20 cellular contexts compared by ENCODE assay signal in genomic region chr19:46980756-46981155, GRCh38. TPM values are rescaled to one million over a fixed set of nuclear protein-coding genes. Genes with fewer than 3 reads are reported as not detected.
A peak's percentile ranks its signal among the peaks of the same experiment; 100 is the strongest.
DNase-seq lines count a peak whose midpoint lies in the region; ATAC-seq and TF ChIP-seq lines count a peak whose summit lies in the region.
"Had no signal": no experiment of that assay in that cellular context is flagged by ENCODE, and none has a peak within 500 bp of the region (broad histone marks: within the 10 kb centered on the region; RNA-seq: fewer than 3 reads in every experiment).

No MANE protein-coding gene starts in this region.

- peak overlapping the region; percentile 13; the same call in 1 of the 2 replicates for H4K5ac ChIP-seq in IMR-90 (ENCODE audit: low read depth, low read length)

- no peaks in the 10 kb centered on the region for H3K9me3 ChIP-seq in IMR-90 (ENCODE audit: control insufficient read depth, insufficient read depth, low read length)
- no peaks in the 10 kb centered on the region for H3K9me3 ChIP-seq in parathyroid adenoma (ENCODE audit: control insufficient read depth, low read length)
- H3K9me3 ChIP-seq: body of pancreas, esophagus muscularis mucosa had no signal

- peaks cover 44% of the 10 kb centered on the region for H4K20me1 ChIP-seq in IMR-90 (ENCODE audit: insufficient read depth, low read length)

- intact Hi-C loops in IMR-90 (cut with micrococcal nuclease) = no loop called here

- in situ Hi-C loops in IMR-90 (cut with MboI; ENCODE audit: low sequenced_read_pairs) = no loop called here

- no peak for TF ChIP-seq RAD21 in IMR-90 (IDR thresholded peaks at IDR 0.05; ENCODE audit: low read length)

- no peak overlapping the region for H3K4me3 ChIP-seq in IMR-90 (ENCODE audit: insufficient read depth, low read depth, low read length)
- no peak overlapping the region for H3K4me3 ChIP-seq in coronary artery
- peak overlapping the region; percentile 6 for H3K4me3 ChIP-seq in parathyroid adenoma (ENCODE audit: low read depth, low read length)
- H3K4me3 ChIP-seq: body of pancreas, esophagus muscularis mucosa, lung had no signal

- H2BK20ac ChIP-seq in IMR-90 (ENCODE audit: low read depth, low read length) = no peak overlapping the region

- no peak overlapping the region for H3K56ac ChIP-seq in IMR-90 (ENCODE audit: extremely low read depth, insufficient read depth, low read length)

- dilution Hi-C loops in IMR-90 (cut with HindIII; ENCODE audit: low sequenced_read_pairs, unreplicated experiment) = no loop called here

- no peak for TF ChIP-seq POLR2A in IMR-90 (IDR thresholded peaks at IDR 0.05; ENCODE audit: low read depth, low read length)

- H3K9ac ChIP-seq in IMR-90 (ENCODE audit: low read depth, low read length) = no peak overlapping the region
- H3K9ac ChIP-seq in parathyroid adenoma = no peak overlapping the region

- peaks cover 36% of the 10 kb centered on the region for H3K79me2 ChIP-seq in parathyroid adenoma

- no peak overlapping the region for H2AK9ac ChIP-seq in IMR-90 (replicated peaks; ENCODE audit: low read depth, low read length, poor library complexity)

- peak overlapping the region; percentile 0 for H3K4ac ChIP-seq in IMR-90 (ENCODE audit: low read depth, low read length)

- peak overlapping the region; percentile 54; the same call in 1 of the 2 replicates for H2AK5ac ChIP-seq in IMR-90 (ENCODE audit: low read depth, low read length)

- no peaks in the 10 kb centered on the region for H3K27me3 Mint-ChIP-seq in activated T-cell treated with anti-CD3 and anti-CD28 coated beads, Interleukin-2, amount 50 U/mL, for 24 hours
- no peaks in the 10 kb centered on the region for H3K27me3 Mint-ChIP-seq in activated T-cell treated with anti-CD3 and anti-CD28 coated beads, Interleukin-2, amount 50 U/mL, for 4 hours (ENCODE audit: low read depth)
- H3K27me3 Mint-ChIP-seq: activated B cell treated with CpG ODN at 0.5 μM for 24 hours; activated CD8-positive, alpha-beta memory T cell treated with anti-CD3 and anti-CD28 coated beads, Interleukin-2, amount 10 ng/mL, durations not matched to agents 7 days and 5 days; naive thymus-derived CD4-positive, alpha-beta T cell had no signal

- H3K18ac ChIP-seq in IMR-90 (ENCODE audit: low read depth, low read length) = no peak overlapping the region

- H3K4me3 Mint-ChIP-seq in activated T-cell treated with anti-CD3 and anti-CD28 coated beads, Interleukin-2, amount 50 U/mL, for 24 hours = no peak overlapping the region
- no peak overlapping the region for H3K4me3 Mint-ChIP-seq in activated T-cell treated with anti-CD3 and anti-CD28 coated beads, Interleukin-2, amount 50 U/mL, for 4 hours
- H3K4me3 Mint-ChIP-seq: activated B cell treated with CpG ODN at 0.5 μM for 24 hours; activated CD8-positive, alpha-beta memory T cell treated with anti-CD3 and anti-CD28 coated beads, Interleukin-2, amount 10 ng/mL, durations not matched to agents 7 days and 5 days had no signal

- no peak overlapping the region; the same call in 1 of the 2 replicates for H2BK120ac ChIP-seq in IMR-90 (ENCODE audit: low read depth, low read length)

- H3K4me2 ChIP-seq in IMR-90 (ENCODE audit: low read depth, low read length) (no peak overlapping the region), parathyroid adenoma (ENCODE audit: low read length) (peak overlapping the region; percentile 36)

- H3K23ac ChIP-seq in IMR-90 (ENCODE audit: low read depth, low read length) = peak overlapping the region; percentile 61; the same call in 1 of the 2 replicates

- no peak overlapping the region for H2BK5ac ChIP-seq in IMR-90 (ENCODE audit: low read depth, low read length, poor library complexity, severe bottlenecking)

- no peaks in the 10 kb centered on the region for H3K9me3 Mint-ChIP-seq in activated T-cell treated with anti-CD3 and anti-CD28 coated beads, Interleukin-2, amount 50 U/mL, for 24 hours
- H3K9me3 Mint-ChIP-seq in activated T-cell treated with anti-CD3 and anti-CD28 coated beads, Interleukin-2, amount 50 U/mL, for 4 hours = no peaks in the 10 kb centered on the region
- H3K9me3 Mint-ChIP-seq: activated B cell treated with CpG ODN at 0.5 μM for 24 hours; naive thymus-derived CD4-positive, alpha-beta T cell had no signal

- H3K27me3 ChIP-seq in IMR-90 (ENCODE audit: control insufficient read depth, insufficient read depth, low read length) (no peaks in the 10 kb centered on the region), parathyroid adenoma (ENCODE audit: control insufficient read depth, insufficient read depth, low read length) (no peaks in the 10 kb centered on the region)
- H3K27me3 ChIP-seq: body of pancreas, esophagus muscularis mucosa had no signal

- POLR2A ChIA-PET in IMR-90 (lab: Charles Lee; ENCODE audit: unreplicated experiment) = no interaction called here

- no peak overlapping the region for H4K91ac ChIP-seq in IMR-90 (ENCODE audit: insufficient read depth, low read depth, low read length)

- no CpG with 5 or more reads among the region's 3 CpGs for WGBS in IMR-90 (ENCODE audit: extremely low coverage in 2 of 2, insufficient read length in 1 of 2), 2 experiments

- H3K27ac ChIP-seq in IMR-90 (ENCODE audit: insufficient read depth, low read length) = no peak overlapping the region
- peak overlapping the region; percentile 50 to 52 for H3K27ac ChIP-seq in coronary artery
- no peak overlapping the region for H3K27ac ChIP-seq in parathyroid adenoma

- peaks cover 39 to 83% of the 10 kb centered on the region in 2 experiments for H3K79me1 ChIP-seq in IMR-90 (ENCODE audit: low read depth in 1 of 2, low read length in 2 of 2)

- peaks cover 44% of the 10 kb centered on the region for H3K9me1 ChIP-seq in IMR-90 (ENCODE audit: insufficient read depth, low read length)

- no peak overlapping the region for H3K14ac ChIP-seq in IMR-90 (replicated peaks; ENCODE audit: low read depth, low read length)

- H3K4me1 Mint-ChIP-seq in activated T-cell treated with anti-CD3 and anti-CD28 coated beads, Interleukin-2, amount 50 U/mL, for 24 hours (ENCODE audit: low read depth) = peaks cover 31% of the 10 kb centered on the region
- H3K4me1 Mint-ChIP-seq in activated T-cell treated with anti-CD3 and anti-CD28 coated beads, Interleukin-2, amount 50 U/mL, for 4 hours (ENCODE audit: low read depth) = peaks cover 35% of the 10 kb centered on the region

- TF ChIP-seq CTCF in IMR-90 (conservative IDR thresholded peaks at IDR 0.05; ENCODE audit: low read depth, low read length) (no peak), coronary artery (IDR thresholded peaks at IDR 0.05) (no peak), parathyroid adenoma (IDR thresholded peaks at IDR 0.05) (no peak)

- DNase-seq in activated T-cell treated with anti-CD3 and anti-CD28 coated beads, Interleukin-2, amount 50 U/mL, for 24 hours = no peak
- no peak for DNase-seq in activated T-cell treated with anti-CD3 and anti-CD28 coated beads, Interleukin-2, amount 50 U/mL, for 4 hours
- no peak for DNase-seq in IMR-90
- DNase-seq in coronary artery (ENCODE audit: low spot score) = no peak
- no peak for DNase-seq in SIG-M5 treated with dmso at 0.1 percent for 504 hours (lab: John Stamatoyannopoulos, UW; ENCODE audit: unreplicated experiment)
- DNase-seq in MV-4-11 (lab: John Stamatoyannopoulos, UW) = no peak
- DNase-seq: activated B cell treated with CpG ODN at 0.5 μM for 24 hours; activated CD8-positive, alpha-beta memory T cell treated with anti-CD3 and anti-CD28 coated beads, Interleukin-2, amount 10 ng/mL, durations not matched to agents 7 days and 5 days; activated naive CD4-positive, alpha-beta T cell treated with Interleukin-2 at 50 U/mL for 16 hours; body of pancreas; naive thymus-derived CD4-positive, alpha-beta T cell; NCI-H187 treated with DMSO at 0.1 percent for 48 hours; NCI-H446; Right ventricle myocardium superior; stimulated activated CD4-positive, alpha-beta T cell treated with anti-CD3 and anti-CD28 coated beads, Interleukin-15, amount 100 ng/mL, for 24 hours; stimulated activated naive CD8-positive, alpha-beta T cell treated with anti-CD3 and anti-CD28 coated beads, Interleukin-15, Interleukin-2, amounts not matched to agents 100 U/mL and 50 U/mL, for 24 hours had no signal

- peak overlapping the region; percentile 47 for H3K27ac Mint-ChIP-seq in activated T-cell treated with anti-CD3 and anti-CD28 coated beads, Interleukin-2, amount 50 U/mL, for 24 hours
- H3K27ac Mint-ChIP-seq: activated B cell treated with CpG ODN at 0.5 μM for 24 hours; activated CD8-positive, alpha-beta memory T cell treated with anti-CD3 and anti-CD28 coated beads, Interleukin-2, amount 10 ng/mL, durations not matched to agents 7 days and 5 days had no signal

- H2AFZ ChIP-seq in IMR-90 (replicated peaks; ENCODE audit: low read length, poor library complexity) (no peak overlapping the region), parathyroid adenoma (no peak overlapping the region)

- BruUV-seq in IMR-90 (replicated peaks; lab: Mats Ljungman, UMichigan) = no TSS peak

- no peak overlapping the region for H2BK15ac ChIP-seq in IMR-90 (ENCODE audit: low read depth, low read length)

- no peak overlapping the region; a peak in 1 of 4 replicates for H4K8ac ChIP-seq in IMR-90 (ENCODE audit: low read depth in 2 of 2, low read length in 2 of 2)

- H3K36me3 Mint-ChIP-seq in activated T-cell treated with anti-CD3 and anti-CD28 coated beads, Interleukin-2, amount 50 U/mL, for 24 hours (ENCODE audit: low read depth) = peaks cover 5% of the 10 kb centered on the region
- H3K36me3 Mint-ChIP-seq in activated T-cell treated with anti-CD3 and anti-CD28 coated beads, Interleukin-2, amount 50 U/mL, for 4 hours (ENCODE audit: insufficient read depth) = peaks cover 4% of the 10 kb centered on the region

- H3K4me1 ChIP-seq in IMR-90 (ENCODE audit: control insufficient read depth, insufficient read depth, low read length) = peaks cover 34% of the 10 kb centered on the region
- peaks cover 30% of the 10 kb centered on the region for H3K4me1 ChIP-seq in parathyroid adenoma

- no peaks in the 10 kb centered on the region for H3K36me3 ChIP-seq in IMR-90 (ENCODE audit: control insufficient read depth, insufficient read depth, low read length)
- no peaks in the 10 kb centered on the region for H3K36me3 ChIP-seq in parathyroid adenoma (ENCODE audit: control insufficient read depth, insufficient read depth, low read length)

- no peak for ATAC-seq in activated T-cell treated with anti-CD3 and anti-CD28 coated beads, Interleukin-2, amount 50 U/mL, for 4 hours
- ATAC-seq in IMR-90 (ENCODE audit: low read depth) (no peak), HG02571 (IDR thresholded peaks at IDR 0.05; ENCODE audit: unreplicated experiment) (no peak)
- ATAC-seq: activated CD8-positive, alpha-beta memory T cell treated with anti-CD3 and anti-CD28 coated beads, Interleukin-2, amount 10 ng/mL, durations not matched to agents 7 days and 5 days; body of pancreas; naive thymus-derived CD4-positive, alpha-beta T cell; stimulated activated naive CD8-positive, alpha-beta T cell treated with anti-CD3 and anti-CD28 coated beads, Interleukin-15, Interleukin-2, amounts not matched to agents 100 U/mL and 50 U/mL, for 24 hours had no signal

- CTCF ChIA-PET in IMR-90 (lab: Yijun Ruan, JAX) = no interaction called here

RNA-seq across cellular contexts. Expression of gene NPAS1, which starts 38.9 kb away (rescaled TPM):
- total RNA-seq in activated T-cell treated with anti-CD3 and anti-CD28 coated beads, Interleukin-2, amount 50 U/mL, for 4 hours = under 1 TPM in 1 of 3 donors, not detected in 2; 0.14 TPM
- total RNA-seq in IMR-90 (2012; rRNA removed) = 0.36 and 0.56 TPM in 2 replicates
- polyA plus RNA-seq in IMR-90 (2012; rRNA removed) = 5.7 and 7.4 TPM in 2 replicates
- polyA plus RNA-seq in IMR-90 (2012; cell fraction: cytosol; rRNA removed) = 6.7 and 7.2 TPM in 2 replicates
- polyA plus RNA-seq in IMR-90 (2012; cell fraction: nucleus; rRNA removed; ENCODE audit: low replicate concordance) = 6.1 and 23.6 TPM in 2 replicates
- total RNA-seq: body of pancreas, Right ventricle myocardium superior had no signal

Comparison
In these comparisons a context has a peak if more than half of its experiments do, and no peak if none do; other contexts are left out.
1. H3K27ac ChIP-seq: peak in coronary artery (2 of 2); none in IMR-90 (single experiment) and parathyroid adenoma (single experiment).